Comparison of ENCODE assay signal across 9 cellular contexts in the genomic region with DNA sequence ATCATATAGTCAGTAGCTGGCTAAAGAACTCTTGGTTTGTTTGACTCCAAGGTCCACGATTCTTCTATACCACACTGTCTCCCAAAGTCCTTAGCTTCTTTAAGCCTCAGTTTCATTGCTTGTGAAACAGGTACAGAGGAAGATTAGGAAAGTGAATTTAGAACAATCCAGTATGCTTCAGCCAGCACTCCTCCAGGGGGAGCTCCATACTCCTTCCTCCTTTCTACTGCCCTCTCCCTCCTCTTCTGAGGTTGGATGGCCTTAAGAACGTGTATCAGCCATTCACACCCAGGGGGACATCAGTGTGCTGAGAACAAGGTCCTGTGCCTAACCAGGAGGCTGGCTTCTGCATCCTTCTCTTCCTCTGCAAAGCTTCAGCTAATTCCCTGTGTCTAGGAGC. TPM values are rescaled to one million over a fixed set of nuclear protein-coding genes. Genes with fewer than 3 reads are reported as not detected.
DNase-seq lines count a peak whose midpoint lies in the region; ATAC-seq and TF ChIP-seq lines count a peak whose summit lies in the region.
"Had no signal": no experiment of that assay in that cellular context is flagged by ENCODE, and none has a peak within 500 bp of the region (broad histone marks: within the 10 kb centered on the region; RNA-seq: fewer than 3 reads in every experiment).

No MANE protein-coding gene starts in this region.

- no peak overlapping the region for H3K4me3 Mint-ChIP-seq in Calu3 (ENCODE audit: low read depth, unreplicated experiment)
- no peak overlapping the region for H3K4me3 Mint-ChIP-seq in WTC11
- H3K4me3 Mint-ChIP-seq: naive B cell had no signal

- no peak overlapping the region for H3K4me2 ChIP-seq in HCT116 (ENCODE audit: low read length)

- H3K4me1 Mint-ChIP-seq in Calu3 (ENCODE audit: low read depth, unreplicated experiment) = peaks cover 8% of the 10 kb centered on the region
- H3K4me1 Mint-ChIP-seq in WTC11 = no peaks in the 10 kb centered on the region

- intact Hi-C loops in Calu3 (cut with micrococcal nuclease; ENCODE audit: unreplicated experiment) (loop anchor here (1.0 kb wide), 1 partner anchor 219 kb away; no protein-coding TSS in a partner anchor), HCT116 (cut with micrococcal nuclease) (no loop called here)

- H3K27ac Mint-ChIP-seq in Calu3 (ENCODE audit: unreplicated experiment) (no peak overlapping the region), WTC11 (no peak overlapping the region)
- H3K27ac Mint-ChIP-seq: naive B cell had no signal

- DNase-seq in Calu3 (peak; percentile 57), HCT116 (ENCODE audit: low read depth, low spot score) (peak; percentile 48), WTC11 (ENCODE audit: low spot score) (peak; percentile 41), left kidney (ENCODE audit: low read depth, low spot score) (peak; percentile 21), omental fat pad (ENCODE audit: low spot score) (no peak), NCI-H1694 treated with DMSO at 0.1 percent for 48 hours (lab: John Stamatoyannopoulos, UW) (no peak), C1 segment of cervical spinal cord (lab: John Stamatoyannopoulos, UW) (no peak)
- DNase-seq: naive B cell had no signal

- no peak for TF ChIP-seq POLR2A in HCT116 (IDR thresholded peaks at IDR 0.05; ENCODE audit: borderline replicate concordance, extremely low read depth, insufficient read depth, insufficient read length)

- RAD21 ChIA-PET in HCT116 (lab: Charles Lee; ENCODE audit: low non-redundant PET in 1 of 2, low total read pairs in 2 of 2, uncharacterized antibody in 2 of 2, unreplicated experiment in 2 of 2) = no interaction called here

- H3K79me2 ChIP-seq in HCT116 (ENCODE audit: insufficient read depth, low read length) = no peaks in the 10 kb centered on the region

- H3K36me3 Mint-ChIP-seq in Calu3 (ENCODE audit: insufficient read depth, unreplicated experiment) (no peaks in the 10 kb centered on the region), WTC11 (no peaks in the 10 kb centered on the region)
- H3K36me3 Mint-ChIP-seq: naive B cell had no signal

- H3K4me3 ChIP-seq in HCT116 (replicated peaks in 1 of 2; ENCODE audit: low read depth in 1 of 2, low read length in 2 of 2) = no peak overlapping the region

- peak overlapping the region; percentile 70 for H2AFZ ChIP-seq in HCT116 (ENCODE audit: low read depth, low read length, poor library complexity, severe bottlenecking)

- no peaks in the 10 kb centered on the region for H3K27me3 ChIP-seq in HCT116 (ENCODE audit: insufficient read depth, low read length)

- no TSS peak for BruUV-seq in Calu3 (replicated peaks; lab: Mats Ljungman, UMichigan)
- no TSS peak for BruUV-seq in HCT116 (replicated peaks; lab: Mats Ljungman, UMichigan)

- no peaks in the 10 kb centered on the region for H3K9me2 ChIP-seq in HCT116 (ENCODE audit: insufficient read depth)

- no peak overlapping the region for H3K9ac ChIP-seq in HCT116 (ENCODE audit: low read length)

- H4K20me1 ChIP-seq in HCT116 (ENCODE audit: insufficient read depth) = no peaks in the 10 kb centered on the region

- H3K9me3 ChIP-seq in HCT116 (ENCODE audit: control insufficient read depth in 1 of 2, insufficient read depth in 1 of 2, low read depth in 1 of 2, low read length in 2 of 2) = no peaks in the 10 kb centered on the region

- TF ChIP-seq CTCF in Calu3 (IDR thresholded peaks at IDR 0.05; ENCODE audit: unreplicated experiment) (no peak), HCT116 (IDR thresholded peaks at IDR 0.05 in 2 of 3, conservative IDR thresholded peaks at IDR 0.05 in 1 of 3; ENCODE audit: borderline replicate concordance in 1 of 3, insufficient read depth in 1 of 3, low read depth in 2 of 3, low read length in 2 of 3) (peak; percentile 58 to 75 (median 71); a peak in 5 of 6 replicates), WTC11 (IDR thresholded peaks at IDR 0.05) (no peak), omental fat pad (IDR thresholded peaks at IDR 0.05) (no peak)

- H3K4me1 ChIP-seq in HCT116 (ENCODE audit: control insufficient read depth in 1 of 2, insufficient read depth in 2 of 2, low read length in 2 of 2) = no peaks in the 10 kb centered on the region

- CTCF ChIA-PET in Calu3 (lab: Charles Lee) (interaction anchor here (0.5 to 2.3 kb wide), 5 partner anchors 65 to 229 kb away, joined by 3 to 8 read pairs (median 4); no protein-coding TSS in a partner anchor), HCT116 (lab: Charles Lee) (interaction anchor here (1.0 to 1.9 kb wide), 9 partner anchors 8 to 229 kb away, joined by 3 to 8 read pairs (median 3); no protein-coding TSS in a partner anchor), WTC11 (lab: Charles Lee) (interaction anchor here (0.5 to 3.8 kb wide), 37 partner anchors 9 to 906 kb away, joined by 3 to 27 read pairs (median 4); partner anchors contain the start of gene AGBL3)

- no peaks in the 10 kb centered on the region for H3K36me3 ChIP-seq in HCT116 (ENCODE audit: control insufficient read depth in 1 of 2, insufficient read depth in 2 of 2, low read length in 2 of 2)

- peak; percentile 99 for ATAC-seq in HCT116
- ATAC-seq in WTC11 = peak; percentile 99
- ATAC-seq in omental fat pad (ENCODE audit: low FRiP score) = no peak
- ATAC-seq in HG03460 (IDR thresholded peaks at IDR 0.05; ENCODE audit: unreplicated experiment) = no peak

- H3K27ac ChIP-seq in HCT116 (ENCODE audit: low read depth, low read length) = no peak overlapping the region

- H3K27me3 Mint-ChIP-seq in Calu3 (ENCODE audit: unreplicated experiment) (no peaks in the 10 kb centered on the region), WTC11 (ENCODE audit: low read depth) (no peaks in the 10 kb centered on the region)
- H3K27me3 Mint-ChIP-seq: naive B cell had no signal

- POLR2A ChIA-PET in HCT116 (lab: Charles Lee) = interaction anchor here (0.5 kb wide), 1 partner anchor 9 kb away, joined by 3 read pairs; no protein-coding TSS in a partner anchor
- POLR2A ChIA-PET in WTC11 (lab: Charles Lee) = no interaction called here

- TF ChIP-seq RAD21 in HCT116 (IDR thresholded peaks at IDR 0.05; ENCODE audit: low read depth) = peak; percentile 66

- no peaks in the 10 kb centered on the region for H3K9me3 Mint-ChIP-seq in Calu3 (ENCODE audit: low read depth, unreplicated experiment)
- H3K9me3 Mint-ChIP-seq in WTC11 = no peaks in the 10 kb centered on the region

TF ChIP-seq in HCT116, 20 proteins besides CTCF, POLR2A, EP300 and RAD21:
- TF ChIP-seq YY1 (IDR thresholded peaks at IDR 0.05; ENCODE audit: extremely low read depth, insufficient replicate concordance, low read depth, low read length) = peak; percentile 17
- TF ChIP-seq, protein P1, sequence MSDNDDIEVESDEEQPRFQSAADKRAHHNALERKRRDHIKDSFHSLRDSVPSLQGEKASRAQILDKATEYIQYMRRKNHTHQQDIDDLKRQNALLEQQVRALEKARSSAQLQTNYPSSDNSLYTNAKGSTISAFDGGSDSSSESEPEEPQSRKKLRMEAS (IDR thresholded peaks at IDR 0.05) = no peak

TF ChIP-seq in WTC11, 78 proteins besides CTCF, POLR2A, EP300 and RAD21 (continues in another document):
- TF ChIP-seq MXD4 (CRISPR knock-in tag; IDR thresholded peaks at IDR 0.05; ENCODE audit: borderline replicate concordance) = no peak
- no peak for TF ChIP-seq JAZF1 (CRISPR knock-in tag; IDR thresholded peaks at IDR 0.05)
- TF ChIP-seq, protein P2, sequence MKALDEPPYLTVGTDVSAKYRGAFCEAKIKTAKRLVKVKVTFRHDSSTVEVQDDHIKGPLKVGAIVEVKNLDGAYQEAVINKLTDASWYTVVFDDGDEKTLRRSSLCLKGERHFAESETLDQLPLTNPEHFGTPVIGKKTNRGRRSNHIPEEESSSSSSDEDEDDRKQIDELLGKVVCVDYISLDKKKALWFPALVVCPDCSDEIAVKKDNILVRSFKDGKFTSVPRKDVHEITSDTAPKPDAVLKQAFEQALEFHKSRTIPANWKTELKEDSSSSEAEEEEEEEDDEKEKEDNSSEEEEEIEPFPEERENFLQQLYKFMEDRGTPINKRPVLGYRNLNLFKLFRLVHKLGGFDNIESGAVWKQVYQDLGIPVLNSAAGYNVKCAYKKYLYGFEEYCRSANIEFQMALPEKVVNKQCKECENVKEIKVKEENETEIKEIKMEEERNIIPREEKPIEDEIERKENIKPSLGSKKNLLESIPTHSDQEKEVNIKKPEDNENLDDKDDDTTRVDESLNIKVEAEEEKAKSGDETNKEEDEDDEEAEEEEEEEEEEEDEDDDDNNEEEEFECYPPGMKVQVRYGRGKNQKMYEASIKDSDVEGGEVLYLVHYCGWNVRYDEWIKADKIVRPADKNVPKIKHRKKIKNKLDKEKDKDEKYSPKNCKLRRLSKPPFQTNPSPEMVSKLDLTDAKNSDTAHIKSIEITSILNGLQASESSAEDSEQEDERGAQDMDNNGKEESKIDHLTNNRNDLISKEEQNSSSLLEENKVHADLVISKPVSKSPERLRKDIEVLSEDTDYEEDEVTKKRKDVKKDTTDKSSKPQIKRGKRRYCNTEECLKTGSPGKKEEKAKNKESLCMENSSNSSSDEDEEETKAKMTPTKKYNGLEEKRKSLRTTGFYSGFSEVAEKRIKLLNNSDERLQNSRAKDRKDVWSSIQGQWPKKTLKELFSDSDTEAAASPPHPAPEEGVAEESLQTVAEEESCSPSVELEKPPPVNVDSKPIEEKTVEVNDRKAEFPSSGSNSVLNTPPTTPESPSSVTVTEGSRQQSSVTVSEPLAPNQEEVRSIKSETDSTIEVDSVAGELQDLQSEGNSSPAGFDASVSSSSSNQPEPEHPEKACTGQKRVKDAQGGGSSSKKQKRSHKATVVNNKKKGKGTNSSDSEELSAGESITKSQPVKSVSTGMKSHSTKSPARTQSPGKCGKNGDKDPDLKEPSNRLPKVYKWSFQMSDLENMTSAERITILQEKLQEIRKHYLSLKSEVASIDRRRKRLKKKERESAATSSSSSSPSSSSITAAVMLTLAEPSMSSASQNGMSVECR (CRISPR knock-in tag; IDR thresholded peaks at IDR 0.05; ENCODE audit: borderline replicate concordance) = no peak
- no peak for TF ChIP-seq CBFB (CRISPR knock-in tag; IDR thresholded peaks at IDR 0.05; ENCODE audit: low read depth)

RNA-seq across cellular contexts. Expression of gene CALD1, which starts 54.8 kb away (rescaled TPM):
- 5.5 and 9.3 TPM in 2 replicates for total RNA-seq in Calu3 (2022)
- 66.8 TPM for total RNA-seq in HCT116 (2021; ENCODE audit: unreplicated experiment)
- polyA plus RNA-seq in HCT116 (2012) = 24.7 and 30.9 TPM in 2 replicates
- 120 to 147 TPM (median 127 TPM) in 3 replicates for total RNA-seq in WTC11 (2021)
- total RNA-seq in omental fat pad = 100 to 1,000 TPM; 195 to 347 (median 250) TPM

Comparison
In these comparisons a context has a peak if more than half of its experiments do, and no peak if none do; other contexts are left out.
1. DNase-seq: peak in Calu3 (single experiment), HCT116 (single experiment), WTC11 (single experiment) and left kidney (single experiment); none in omental fat pad (single experiment), NCI-H1694 treated with DMSO at 0.1 percent for 48 hours (single experiment) and C1 segment of cervical spinal cord (0 of 14).
2. CTCF ChIP-seq: peak in HCT116 (3 of 3); none in Calu3 (single experiment), WTC11 (single experiment) and omental fat pad (0 of 3).
3. ATAC-seq: peak in HCT116 (single experiment) and WTC11 (single experiment); none in omental fat pad (single experiment) and HG03460 (single experiment).